ENCODE assay signal across 1 cellular context in genomic region chr12:20757-21156, GRCh38.
TF ChIP-seq lines count a peak whose summit lies in the region.

No MANE protein-coding gene starts in this region.

TF ChIP-seq in HepG2, 621 proteins besides CTCF, POLR2A, EP300 and RAD21 (continued from another document and continues in another):
- TF ChIP-seq SNAPC4 (CRISPR knock-in tag; IDR thresholded peaks at IDR 0.05) = no peak
- no peak for TF ChIP-seq HNRNPLL (IDR thresholded peaks at IDR 0.05; ENCODE audit: low read depth, low read length, poor library complexity, severe bottlenecking)
- TF ChIP-seq ATF1 (CRISPR knock-in tag; IDR thresholded peaks at IDR 0.05) = no peak
- TF ChIP-seq CSRNP1 (CRISPR knock-in tag; IDR thresholded peaks at IDR 0.05) = no peak
- no peak for TF ChIP-seq HNRNPUL1 (IDR thresholded peaks at IDR 0.05; ENCODE audit: low read depth, low read length)
- no peak for TF ChIP-seq POLR2AphosphoS2 (IDR thresholded peaks at IDR 0.05; ENCODE audit: low read depth, low read length)
- no peak for TF ChIP-seq CBX2 (IDR thresholded peaks at IDR 0.05; ENCODE audit: low read depth, low read length)
- TF ChIP-seq CBX2 (CRISPR knock-in tag; IDR thresholded peaks at IDR 0.05; ENCODE audit: low read depth) = no peak
- TF ChIP-seq KLF15 (CRISPR knock-in tag; IDR thresholded peaks at IDR 0.05; ENCODE audit: borderline replicate concordance) = no peak
- peak; percentile 69 for TF ChIP-seq BCL6 (CRISPR knock-in tag; IDR thresholded peaks at IDR 0.05)
- no peak for TF ChIP-seq POGK (CRISPR knock-in tag; conservative IDR thresholded peaks at IDR 0.05)
- TF ChIP-seq ZNF329 (CRISPR knock-in tag; IDR thresholded peaks at IDR 0.05; ENCODE audit: low read depth) = no peak
- TF ChIP-seq SIX1 (CRISPR knock-in tag; IDR thresholded peaks at IDR 0.05; ENCODE audit: borderline replicate concordance) = peak; percentile 13; the same call in 1 of the 2 replicates
- TF ChIP-seq ZSCAN30 (CRISPR knock-in tag; IDR thresholded peaks at IDR 0.05) = no peak
- TF ChIP-seq ZNF773 (CRISPR knock-in tag; IDR thresholded peaks at IDR 0.05; ENCODE audit: borderline replicate concordance) = no peak
- TF ChIP-seq BCL3 (CRISPR knock-in tag; IDR thresholded peaks at IDR 0.05) = no peak; the same call in 1 of the 2 replicates
- no peak for TF ChIP-seq PTBP1 (IDR thresholded peaks at IDR 0.05; ENCODE audit: low read depth, low read length, poor library complexity, severe bottlenecking)
- no peak for TF ChIP-seq SP2 (CRISPR knock-in tag; IDR thresholded peaks at IDR 0.05)
- TF ChIP-seq ZZZ3 (CRISPR knock-in tag; IDR thresholded peaks at IDR 0.05; ENCODE audit: borderline replicate concordance) = no peak
- TF ChIP-seq NCOR1 (IDR thresholded peaks at IDR 0.05; ENCODE audit: borderline replicate concordance, low read length) = peak; percentile 64; the same call in 1 of the 2 replicates
- 0 out of 2 replicates have a peak, but pooled peaks have one; percentile 53 for TF ChIP-seq ZSCAN5A (CRISPR knock-in tag; IDR thresholded peaks at IDR 0.05; ENCODE audit: borderline replicate concordance)
- TF ChIP-seq ZNF407 (CRISPR knock-in tag; IDR thresholded peaks at IDR 0.05; ENCODE audit: not compliant biosample characterization) = no peak
- TF ChIP-seq MIXL1 (CRISPR knock-in tag; IDR thresholded peaks at IDR 0.05) = peak; percentile 94
- no peak for TF ChIP-seq ZNF784 (CRISPR knock-in tag; IDR thresholded peaks at IDR 0.05; ENCODE audit: borderline replicate concordance)
- TF ChIP-seq ZBTB14 (CRISPR knock-in tag; IDR thresholded peaks at IDR 0.05) = no peak
- TF ChIP-seq ZNF879 (CRISPR knock-in tag; IDR thresholded peaks at IDR 0.05) = no peak
- TF ChIP-seq TFDP1 (CRISPR knock-in tag; IDR thresholded peaks at IDR 0.05; ENCODE audit: borderline replicate concordance) = peak; percentile 73; the same call in 1 of the 2 replicates
- no peak for TF ChIP-seq ZNF709 (CRISPR knock-in tag; IDR thresholded peaks at IDR 0.05)
- TF ChIP-seq ZFAT (CRISPR knock-in tag; conservative IDR thresholded peaks at IDR 0.05) = no peak
- peak; percentile 59; the same call in 1 of the 2 replicates for TF ChIP-seq ARNTL (CRISPR knock-in tag; IDR thresholded peaks at IDR 0.05)
- no peak; the same call in 1 of the 2 replicates for TF ChIP-seq KAT8 (CRISPR knock-in tag; IDR thresholded peaks at IDR 0.05)
- TF ChIP-seq ARID2 (CRISPR knock-in tag; IDR thresholded peaks at IDR 0.05; ENCODE audit: borderline replicate concordance) = no peak
- TF ChIP-seq ZNF572 (CRISPR knock-in tag; IDR thresholded peaks at IDR 0.05) = no peak
- TF ChIP-seq ZFP41 (CRISPR knock-in tag; IDR thresholded peaks at IDR 0.05; ENCODE audit: borderline replicate concordance) = no peak; the same call in 1 of the 2 replicates
- TF ChIP-seq ZNF235 (CRISPR knock-in tag; IDR thresholded peaks at IDR 0.05; ENCODE audit: borderline replicate concordance) = no peak
- no peak for TF ChIP-seq JARID2 (CRISPR knock-in tag; IDR thresholded peaks at IDR 0.05; ENCODE audit: insufficient replicate concordance)
